33 cellular contexts compared by ENCODE assay signal in genomic region chr6:135277422-135277821, GRCh38.
"Had no signal": no experiment of that assay in that cellular context is flagged by ENCODE, and none has a peak within 500 bp of the region (broad histone marks: within the 10 kb centered on the region; RNA-seq: fewer than 3 reads in every experiment).

No MANE protein-coding gene starts in this region.

- DNase-seq: Kasumi-1, MG63, MM.1S, MV-4-11, NCI-H1048, NCI-H1092, NCI-H1092 treated with DMSO at 0.1 percent for 48 hours, NCI-H1105, NCI-H1417, NCI-H1417 treated with DMSO at 0.1 percent for 48 hours, NCI-H1436, NCI-H1436 treated with DMSO at 0.1 percent for 48 hours, NCI-H146, NCI-H1694, NCI-H1694 treated with DMSO at 0.1 percent for 48 hours, NCI-H187, NCI-H187 treated with DMSO at 0.1 percent for 48 hours, NCI-H1930, NCI-H2029, NCI-H2029 treated with DMSO at 0.1 percent for 48 hours, NCI-H2081, NCI-H2081 treated with DMSO at 0.1 percent for 48 hours, NCI-H2107, NCI-H2171, NCI-H2171 treated with DMSO at 0.1 percent for 48 hours, NCI-H2227 treated with DMSO at 0.1 percent for 48 hours, NCI-H226, NCI-H446, NCI-H446 treated with DMSO at 0.1 percent for 48 hours, NCI-H510A, NCI-H510A treated with DMSO at 0.1 percent for 48 hours, NCI-H524, NCI-H524 treated with DMSO at 0.1 percent for 48 hours had no signal

- H3K4me3 ChIP-seq: MG63 had no signal

- H3K9me3 ChIP-seq: MG63 had no signal

- H3K36me3 ChIP-seq: MG63 had no signal

- H3K27me3 ChIP-seq: MG63 had no signal
